ENCODE assay signal across 8 cellular contexts in genomic region chr17:7445011-7445927, GRCh38. TPM values are rescaled to one million over a fixed set of nuclear protein-coding genes. Genes with fewer than 3 reads are reported as not detected.
A peak's percentile ranks its signal among the peaks of the same experiment; 100 is the strongest.
DNase-seq lines count a peak whose midpoint lies in the region; ATAC-seq and TF ChIP-seq lines count a peak whose summit lies in the region.

CHRNB1 (plus strand) TSS chr17:7445061; CDS start chr17:7445128, 67 bp downstream.

- H3K36me3 ChIP-seq in ES-I3 (ENCODE audit: insufficient read depth, low read length) (no peaks in the 10 kb centered on the region), gastroesophageal sphincter (no peaks in the 10 kb centered on the region)

- peaks cover 67% of the 10 kb centered on the region for H3K4me1 Mint-ChIP-seq in nephron

- peak within 1 kb of the TSS; percentile 82 to 94 (median 86) for H3K4me3 Mint-ChIP-seq in nephron

- 11 to 13% methylated on average over 13 to 17 of the region's 58 CpGs for WGBS in gastroesophageal sphincter (ENCODE audit: low coverage in 1 of 2), 2 donors

- no peaks in the 10 kb centered on the region for H3K9me3 ChIP-seq in ES-I3 (ENCODE audit: control insufficient read depth, insufficient read depth, low read length)
- H3K9me3 ChIP-seq in gastroesophageal sphincter: no peaks in the 10 kb centered on the region

- TF ChIP-seq EP300 in gastroesophageal sphincter (IDR thresholded peaks at IDR 0.05): no peak

- peaks cover 5% of the 10 kb centered on the region; the same call in 1 of the 2 replicates for H3K4me1 ChIP-seq in ES-I3 (ENCODE audit: insufficient read depth, low read length)
- peaks cover 0 to 34% (median 13%) of the 10 kb centered on the region in 3 donors for H3K4me1 ChIP-seq in gastroesophageal sphincter

- H3K36me3 Mint-ChIP-seq in nephron (ENCODE audit: low read depth): peaks cover 5% of the 10 kb centered on the region

- ATAC-seq in gastroesophageal sphincter: peak; percentile 73
- no peak for ATAC-seq in GM21529 (IDR thresholded peaks at IDR 0.05; ENCODE audit: unreplicated experiment)
- ATAC-seq in HG03045 (IDR thresholded peaks at IDR 0.05; ENCODE audit: unreplicated experiment): no peak

- no peak for TF ChIP-seq POLR2A in gastroesophageal sphincter (IDR thresholded peaks at IDR 0.05)

- H3K27ac ChIP-seq in gastroesophageal sphincter: peak within 1 kb of the TSS in 1 of 4 donors; percentile 39

- peaks cover 88% of the 10 kb centered on the region for H3K27me3 ChIP-seq in gastroesophageal sphincter

- peak within 1 kb of the TSS; percentile 6 to 44 for H3K4me3 ChIP-seq in gastroesophageal sphincter

- peak; percentile 37 for DNase-seq in NCI-H1105 (lab: John Stamatoyannopoulos, UW)
- peak; percentile 36 for DNase-seq in activated naive CD4-positive, alpha-beta T cell treated with Interleukin-2 at 50 U/mL for 16 hours
- DNase-seq in NCI-H226: no peak

- H3K9ac ChIP-seq in ES-I3 (ENCODE audit: low read depth, low read length): peak within 1 kb of the TSS; percentile 67

- H3K9me3 Mint-ChIP-seq in nephron: no peaks in the 10 kb centered on the region

- TF ChIP-seq CTCF in gastroesophageal sphincter (IDR thresholded peaks at IDR 0.05) (peak in 1 of 4 experiments; percentile 19), nephron (IDR thresholded peaks at IDR 0.05; ENCODE audit: unreplicated experiment in 3 of 3) (peak in 2 of 3 experiments; percentile 7 to 11)

- peak within 1 kb of the TSS; percentile 86 to 90 (median 87) for H3K27ac Mint-ChIP-seq in nephron

- peaks cover 4% of the 10 kb centered on the region for H3K27me3 Mint-ChIP-seq in nephron (ENCODE audit: low read depth)

RNA-seq across cellular contexts. Expression of gene CHRNB1, which starts in this region (rescaled TPM):
- total RNA-seq in gastroesophageal sphincter: 10 to 100 TPM in 1 of 4 donors, 1 to 10 TPM in 3; 4.7 to 12.1 (median 8.1) TPM
